9 cellular contexts compared by ENCODE assay signal in the genomic region with DNA sequence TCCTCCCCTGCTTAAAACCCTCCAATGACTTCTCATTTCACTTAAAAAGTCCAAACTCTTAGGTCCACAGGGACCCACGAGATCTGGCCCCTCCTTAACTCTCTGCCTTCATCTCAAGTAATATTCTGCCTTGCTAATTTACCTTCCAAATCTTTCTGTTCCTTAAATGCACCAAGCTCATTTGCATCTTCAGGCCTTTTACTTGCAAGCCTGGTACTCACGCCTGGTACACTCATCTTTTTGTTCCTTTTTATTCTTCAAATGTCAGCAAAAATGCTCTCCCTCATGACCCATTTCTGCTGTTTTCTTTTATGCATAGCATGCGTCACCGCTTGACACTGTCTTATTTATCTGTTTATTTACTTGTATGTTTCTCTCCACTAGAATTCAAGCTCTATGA. TPM values are rescaled to one million over a fixed set of nuclear protein-coding genes. Genes with fewer than 3 reads are reported as not detected.
A peak's percentile ranks its signal among the peaks of the same experiment; 100 is the strongest.
DNase-seq lines count a peak whose midpoint lies in the region; ATAC-seq and TF ChIP-seq lines count a peak whose summit lies in the region.
"Had no signal": no experiment of that assay in that cellular context is flagged by ENCODE, and none has a peak within 500 bp of the region (broad histone marks: within the 10 kb centered on the region; RNA-seq: fewer than 3 reads in every experiment).

No MANE protein-coding gene starts in this region.

- no peaks in the 10 kb centered on the region for H3K9me3 Mint-ChIP-seq in CD4-positive, CD25-positive, alpha-beta regulatory T cell
- H3K9me3 Mint-ChIP-seq in T-cell, result no peaks in the 10 kb centered on the region

- CTCF ChIA-PET in T-cell (lab: Charles Lee) (interaction anchor here (0.7 to 14.5 kb wide), 9 partner anchors 10 to 137 kb away, joined by 3 to 298 read pairs (median 5); no protein-coding TSS in a partner anchor), GM10248 (lab: Yijun Ruan, JAX) (interaction anchor here (1.1 to 12.6 kb wide), 9 partner anchors 8 to 88 kb away, joined by 4 to 95 read pairs (median 4); no protein-coding TSS in a partner anchor)

- intact Hi-C loops in lower lobe of right lung (cut with DNase I), result no loop called here

- H3K27ac Mint-ChIP-seq in CD4-positive, CD25-positive, alpha-beta regulatory T cell, result peak overlapping the region; percentile 94 to 97 (median 96)
- H3K27ac Mint-ChIP-seq in T-cell, result peak overlapping the region; percentile 98 to 99

- no peaks in the 10 kb centered on the region for H3K27me3 Mint-ChIP-seq in CD4-positive, CD25-positive, alpha-beta regulatory T cell
- no peaks in the 10 kb centered on the region for H3K27me3 Mint-ChIP-seq in T-cell

- H3K36me3 ChIP-seq in CD4-positive, CD25-positive, alpha-beta regulatory T cell (ENCODE audit: control insufficient read depth, insufficient read depth, low read length), result peaks cover 2% of the 10 kb centered on the region
- H3K36me3 ChIP-seq in lower lobe of right lung (no peaks in the 10 kb centered on the region), HAP-1 (replicated peaks) (no peaks in the 10 kb centered on the region)

- DNase-seq in CD4-positive, CD25-positive, alpha-beta regulatory T cell, result peak; percentile 19 to 48 (median 40)
- DNase-seq in T-cell, result peak in 1 of 34 experiments; percentile 15
- DNase-seq in lower lobe of right lung, result no peak
- no peak for DNase-seq in HAP-1 (ENCODE audit: low spot score in 2 of 2)
- no peak for DNase-seq in GM10248 (ENCODE audit: extremely low spot score)
- no peak for DNase-seq in glomerular visceral epithelial cell (ENCODE audit: extremely low spot score)
- no peak for DNase-seq in NOMO-1 treated with dmso at 0.1 percent for 144 hours (lab: John Stamatoyannopoulos, UW; ENCODE audit: unreplicated experiment)
- DNase-seq: NCI-H1436 had no signal

- H3K9me3 ChIP-seq in CD4-positive, CD25-positive, alpha-beta regulatory T cell (ENCODE audit: control insufficient read depth in 2 of 2, low read length in 2 of 2), result no peaks in the 10 kb centered on the region
- H3K9me3 ChIP-seq in lower lobe of right lung (no peaks in the 10 kb centered on the region), HAP-1 (no peaks in the 10 kb centered on the region)

- peaks cover 27% of the 10 kb centered on the region for H3K36me3 Mint-ChIP-seq in CD4-positive, CD25-positive, alpha-beta regulatory T cell
- H3K36me3 Mint-ChIP-seq in T-cell, result peaks cover 31% of the 10 kb centered on the region

- TF ChIP-seq CTCF in lower lobe of right lung (IDR thresholded peaks at IDR 0.05) (no peak), GM10248 (IDR thresholded peaks at IDR 0.05; ENCODE audit: control extremely low read depth, extremely low read depth, low read depth, missing control alignments) (no peak)

- H3K27ac ChIP-seq in CD4-positive, CD25-positive, alpha-beta regulatory T cell (ENCODE audit: insufficient read depth, low read length, poor library complexity, severe bottlenecking), result peak overlapping the region; percentile 96
- H3K27ac ChIP-seq in lower lobe of right lung, result peak overlapping the region; percentile 53

- H3K27me3 ChIP-seq in CD4-positive, CD25-positive, alpha-beta regulatory T cell (ENCODE audit: control insufficient read depth, insufficient read depth, low read length), result no peaks in the 10 kb centered on the region
- H3K27me3 ChIP-seq in lower lobe of right lung (ENCODE audit: low read depth) (no peaks in the 10 kb centered on the region), HAP-1 (ENCODE audit: low read depth) (no peaks in the 10 kb centered on the region)

- peaks cover 57% of the 10 kb centered on the region for H3K4me1 ChIP-seq in CD4-positive, CD25-positive, alpha-beta regulatory T cell (ENCODE audit: control insufficient read depth, insufficient read depth, low read length, poor library complexity, severe bottlenecking)
- H3K4me1 ChIP-seq in lower lobe of right lung (peaks cover 37% of the 10 kb centered on the region), HAP-1 (no peaks in the 10 kb centered on the region)

- H3K4me3 Mint-ChIP-seq in CD4-positive, CD25-positive, alpha-beta regulatory T cell, result peak overlapping the region; percentile 12 to 88 (median 80)
- peak overlapping the region; percentile 10 to 88 (median 72) for H3K4me3 Mint-ChIP-seq in T-cell

- ATAC-seq in CD4-positive, CD25-positive, alpha-beta regulatory T cell (ENCODE audit: low read depth in 2 of 2), result peak in 1 of 2 donors; percentile 18
- ATAC-seq in GM19025 (IDR thresholded peaks at IDR 0.05; ENCODE audit: low read depth, unreplicated experiment) (peak; percentile 38), T-cell (replicated peaks in 1 of 4) (no peak), lower lobe of right lung (peak in 1 of 2 donors; percentile 31)

- peak overlapping the region; percentile 98 for H3K4me3 ChIP-seq in CD4-positive, CD25-positive, alpha-beta regulatory T cell (ENCODE audit: low read depth, low read length)
- H3K4me3 ChIP-seq in lower lobe of right lung, result no peak overlapping the region
- no peak overlapping the region for H3K4me3 ChIP-seq in HAP-1

- POLR2A ChIA-PET in T-cell (lab: Charles Lee), result interaction anchor here (0.5 to 1.5 kb wide), 5 partner anchors 16 to 407 kb away, joined by 4 to 5 read pairs (median 4); no protein-coding TSS in a partner anchor
- POLR2A ChIA-PET in GM10248 (lab: Yijun Ruan, JAX), result interaction anchor here (1.3 kb wide), 1 partner anchor 9 kb away, joined by 3 read pairs; no protein-coding TSS in a partner anchor

- in situ Hi-C loops in HAP-1 (cut with MboI; ENCODE audit: low sequenced_read_pairs), result no loop called here

- H3K4me1 Mint-ChIP-seq in CD4-positive, CD25-positive, alpha-beta regulatory T cell, result peaks cover 23 to 73% (median 61%) of the 10 kb centered on the region in 4 donors
- H3K4me1 Mint-ChIP-seq in T-cell, result peaks cover 65 to 86% (median 69%) of the 10 kb centered on the region in 3 donors

RNA-seq across cellular contexts. Expression of a gene that starts 2.7 kb away (rescaled TPM):
- total RNA-seq in CD4-positive, CD25-positive, alpha-beta regulatory T cell, result 473 TPM
- 100 to 1,000 TPM in 2 of 4 donors, 10 to 100 TPM in 2; 95.5 to 114 (median 105) TPM for polyA plus RNA-seq in CD4-positive, CD25-positive, alpha-beta regulatory T cell
- total RNA-seq in T-cell (100 to 1,000 TPM; 349 to 412 (median 372) TPM), lower lobe of right lung (84.4 TPM)

Comparison
In these comparisons a context has a peak if more than half of its experiments do, and no peak if none do; other contexts are left out.
1. DNase-seq: peak in CD4-positive, CD25-positive, alpha-beta regulatory T cell (3 of 3); none in lower lobe of right lung (single experiment), HAP-1 (0 of 2), GM10248 (single experiment), glomerular visceral epithelial cell (single experiment) and NOMO-1 treated with dmso at 0.1 percent for 144 hours (single experiment).